7 cellular contexts compared by ENCODE assay signal in the genomic region with DNA sequence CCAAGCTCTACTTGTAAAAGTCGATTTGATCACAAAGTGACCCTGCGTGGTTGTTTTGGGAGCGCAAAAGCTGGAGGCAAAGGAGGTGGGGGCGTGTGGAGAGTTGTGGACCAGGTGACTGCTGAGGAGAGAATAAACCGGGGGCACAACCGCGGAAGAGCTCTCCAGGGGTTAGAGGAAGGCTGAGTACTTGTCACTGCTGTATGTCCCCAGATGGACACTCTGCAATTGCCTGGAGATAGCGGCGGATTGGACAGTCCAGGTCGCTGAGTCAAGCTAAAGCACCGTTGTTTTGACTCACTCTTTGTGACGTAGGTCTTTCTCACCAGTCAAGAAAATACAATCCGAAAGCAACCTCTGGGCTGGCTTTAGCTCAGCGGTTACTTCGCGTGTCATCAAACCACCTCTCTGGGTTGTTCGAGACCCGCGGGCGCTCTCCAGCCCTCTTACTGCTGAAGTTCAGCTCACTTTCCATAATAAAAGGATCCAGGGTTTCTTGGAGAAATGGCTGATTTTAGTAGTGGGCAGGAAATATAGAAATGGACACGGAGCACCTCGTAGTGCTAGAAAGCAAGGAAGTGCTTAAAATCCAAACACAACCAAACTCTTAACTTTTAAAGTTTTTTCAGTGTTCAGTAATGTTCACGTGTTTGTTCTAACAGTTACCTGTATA. TPM values are rescaled to one million over a fixed set of nuclear protein-coding genes. Genes with fewer than 3 reads are reported as not detected.
A peak's percentile ranks its signal among the peaks of the same experiment; 100 is the strongest.
DNase-seq lines count a peak whose midpoint lies in the region; ATAC-seq and TF ChIP-seq lines count a peak whose summit lies in the region.

No MANE protein-coding gene starts in this region.

- intact Hi-C loops in natural killer cell (cut with micrococcal nuclease) = no loop called here

- DNase-seq in NCI-H510A (lab: John Stamatoyannopoulos, UW) = peak; percentile 14
- peak; percentile 10 for DNase-seq in activated CD8-positive, alpha-beta memory T cell treated with anti-CD3 and anti-CD28 coated beads, Interleukin-2, amount 50 U/mL, for 1 hour (ENCODE audit: extremely low read depth)
- DNase-seq in epidermal melanocyte (ENCODE audit: insufficient read length, low spot score) = peak; percentile 17
- peak; percentile 45 for DNase-seq in natural killer cell
- DNase-seq in stimulated activated naive CD8-positive, alpha-beta T cell treated with anti-CD3 and anti-CD28 coated beads, Interleukin-15, amount 100 ng/mL, for 72 hours = peak; percentile 80 to 87

- H3K9me3 Mint-ChIP-seq in natural killer cell = no peaks in the 10 kb centered on the region
- H3K9me3 Mint-ChIP-seq in stimulated activated naive CD8-positive, alpha-beta T cell treated with anti-CD3 and anti-CD28 coated beads, Interleukin-15, amount 100 ng/mL, for 72 hours = no peaks in the 10 kb centered on the region

- peaks cover 29 to 31% of the 10 kb centered on the region in 2 donors for H3K27me3 Mint-ChIP-seq in natural killer cell (ENCODE audit: low read depth in 2 of 2)
- H3K27me3 Mint-ChIP-seq in stimulated activated naive CD8-positive, alpha-beta T cell treated with anti-CD3 and anti-CD28 coated beads, Interleukin-15, amount 100 ng/mL, for 72 hours = peaks cover 54% of the 10 kb centered on the region

- H3K36me3 Mint-ChIP-seq in natural killer cell = no peaks in the 10 kb centered on the region

- peak; percentile 92 for ATAC-seq in GM18511 (IDR thresholded peaks at IDR 0.05; ENCODE audit: unreplicated experiment)
- peak; percentile 90 for ATAC-seq in HG02840 (IDR thresholded peaks at IDR 0.05; ENCODE audit: low FRiP score, unreplicated experiment)
- ATAC-seq in natural killer cell = peak; percentile 82 to 92 (median 90)
- ATAC-seq in stimulated activated naive CD8-positive, alpha-beta T cell treated with anti-CD3 and anti-CD28 coated beads, Interleukin-15, amount 100 ng/mL, for 72 hours = peak; percentile 97

- peak overlapping the region; percentile 86 to 87 for H3K27ac Mint-ChIP-seq in natural killer cell
- H3K27ac Mint-ChIP-seq in stimulated activated naive CD8-positive, alpha-beta T cell treated with anti-CD3 and anti-CD28 coated beads, Interleukin-15, amount 100 ng/mL, for 72 hours = peak overlapping the region; percentile 83 to 100

- H3K4me3 Mint-ChIP-seq in natural killer cell = peak overlapping the region; percentile 77
- H3K4me3 Mint-ChIP-seq in stimulated activated naive CD8-positive, alpha-beta T cell treated with anti-CD3 and anti-CD28 coated beads, Interleukin-15, amount 100 ng/mL, for 72 hours = peak overlapping the region; percentile 84 to 86

- no peak for TF ChIP-seq CTCF in natural killer cell (IDR thresholded peaks at IDR 0.05)

- H3K4me1 Mint-ChIP-seq in natural killer cell = peaks cover 9% of the 10 kb centered on the region in 2 donors
- peaks cover 16% of the 10 kb centered on the region for H3K4me1 Mint-ChIP-seq in stimulated activated naive CD8-positive, alpha-beta T cell treated with anti-CD3 and anti-CD28 coated beads, Interleukin-15, amount 100 ng/mL, for 72 hours

RNA-seq across cellular contexts. Expression of gene ZMAT2, which starts 25.7 kb away (rescaled TPM):
- total RNA-seq in natural killer cell = 10 to 100 TPM; 47.0 to 50.4 (median 49.5) TPM

RNA-seq across cellular contexts. Expression of gene HARS2, which starts 34.7 kb away (rescaled TPM):
- 10 to 100 TPM; 42.5 to 48.4 (median 45.6) TPM for total RNA-seq in natural killer cell

RNA-seq across cellular contexts. Expression of gene HARS1, which starts 34.8 kb away (rescaled TPM):
- total RNA-seq in natural killer cell = 10 to 100 TPM; 62.4 to 73.8 (median 68.3) TPM

RNA-seq across cellular contexts. Expression of gene DND1, which starts 52.6 kb away (rescaled TPM):
- 1 to 10 TPM in 2 of 3 donors, under 1 TPM in 1; 0.90 to 1.1 (median 1.1) TPM for total RNA-seq in natural killer cell

Comparison
In these comparisons a context has a peak if more than half of its experiments do, and no peak if none do; other contexts are left out.
1. Peak in every context shown above with its lines: DNase-seq and ATAC-seq.
2. DNase-seq: peak in every context shown above with its lines; median percentile 84 in stimulated activated naive CD8-positive, alpha-beta T cell treated with anti-CD3 and anti-CD28 coated beads, Interleukin-15, amount 100 ng/mL, for 72 hours; 45 in natural killer cell; 17 in epidermal melanocyte; 14 in NCI-H510A; 10 in activated CD8-positive, alpha-beta memory T cell treated with anti-CD3 and anti-CD28 coated beads, Interleukin-2, amount 50 U/mL, for 1 hour.